In the genomic region with DNA sequence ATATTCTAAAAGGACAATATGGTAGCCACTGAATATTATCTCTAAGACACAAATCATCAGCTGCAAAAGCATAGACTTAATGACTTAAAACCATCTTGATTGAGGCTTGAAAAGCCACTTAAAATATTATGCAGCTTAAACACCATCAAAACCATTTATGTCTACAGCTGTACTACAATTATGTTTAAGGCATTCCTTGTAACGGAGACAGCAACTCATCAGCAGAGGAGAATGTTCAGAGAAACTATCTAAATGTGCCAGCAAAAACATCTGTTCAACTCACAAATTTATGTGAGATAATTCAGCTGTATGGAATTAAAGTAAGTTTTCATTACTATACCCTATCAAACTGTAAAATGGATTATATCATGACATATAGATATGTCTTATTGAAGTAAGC, we compare ENCODE assay signal across 21 cellular contexts.
"Had no signal": no experiment of that assay in that cellular context is flagged by ENCODE, and none has a peak within 500 bp of the region (broad histone marks: within the 10 kb centered on the region; RNA-seq: fewer than 3 reads in every experiment).

No MANE protein-coding gene starts in this region.

- DNase-seq: activated CD4-positive, alpha-beta T cell treated with anti-CD3 and anti-CD28 coated beads, Interleukin-2, amount 10 ng/mL, durations not matched to agents 24 days and 14 days; activated CD4-positive, CD25-positive, alpha-beta regulatory T cell; activated CD8-positive, alpha-beta T cell treated with anti-CD3 and anti-CD28 coated beads, Interleukin-2, amount 10 ng/mL, durations not matched to agents 7 days and 5 days; activated naive CD4-positive, alpha-beta T cell treated with Interleukin-2 at 50 U/mL for 16 hours; activated T-cell treated with anti-CD3 and anti-CD28 coated beads, Interleukin-2, amount 50 U/mL, for 24 hours; aorta; cerebellar nuclear complex; dermis blood vessel endothelial cell; effector memory CD4-positive, alpha-beta T cell; gastrocnemius medialis; head of caudate nucleus; lower lobe of right lung; natural killer cell; sigmoid colon; stimulated activated CD4-positive, alpha-beta T cell treated with anti-CD3 and anti-CD28 coated beads, Interleukin-2, amount 100 ng/mL, for 24 hours; stimulated activated naive CD4-positive, alpha-beta T cell treated with Interleukin-2 at 50 U/mL for 16 hours; thyroid gland had no signal

- H3K4me1 ChIP-seq: esophagus muscularis mucosa, gastrocnemius medialis, lower lobe of right lung, sigmoid colon, thyroid gland had no signal

- H3K4me3 ChIP-seq: esophagus muscularis mucosa, gastrocnemius medialis, lower lobe of right lung, sigmoid colon, thyroid gland had no signal

- ATAC-seq: activated CD8-positive, alpha-beta T cell treated with anti-CD3 and anti-CD28 coated beads, Interleukin-2, amount 10 ng/mL, durations not matched to agents 7 days and 5 days; gastrocnemius medialis; lower lobe of right lung; natural killer cell had no signal

- H3K27me3 ChIP-seq: esophagus muscularis mucosa, gastrocnemius medialis, sigmoid colon, thyroid gland had no signal

- FAIRE-seq: bronchial epithelial cell, endothelial cell of umbilical vein, keratinocyte had no signal

- H3K9me3 ChIP-seq: esophagus muscularis mucosa, gastrocnemius medialis, lower lobe of right lung, sigmoid colon, thyroid gland had no signal

- H3K36me3 ChIP-seq: esophagus muscularis mucosa, gastrocnemius medialis, lower lobe of right lung, sigmoid colon, thyroid gland had no signal

- H3K27ac ChIP-seq: esophagus muscularis mucosa, gastrocnemius medialis, lower lobe of right lung, sigmoid colon, thyroid gland had no signal
